Comparison of ENCODE assay signal across 24 cellular contexts in the genomic region with DNA sequence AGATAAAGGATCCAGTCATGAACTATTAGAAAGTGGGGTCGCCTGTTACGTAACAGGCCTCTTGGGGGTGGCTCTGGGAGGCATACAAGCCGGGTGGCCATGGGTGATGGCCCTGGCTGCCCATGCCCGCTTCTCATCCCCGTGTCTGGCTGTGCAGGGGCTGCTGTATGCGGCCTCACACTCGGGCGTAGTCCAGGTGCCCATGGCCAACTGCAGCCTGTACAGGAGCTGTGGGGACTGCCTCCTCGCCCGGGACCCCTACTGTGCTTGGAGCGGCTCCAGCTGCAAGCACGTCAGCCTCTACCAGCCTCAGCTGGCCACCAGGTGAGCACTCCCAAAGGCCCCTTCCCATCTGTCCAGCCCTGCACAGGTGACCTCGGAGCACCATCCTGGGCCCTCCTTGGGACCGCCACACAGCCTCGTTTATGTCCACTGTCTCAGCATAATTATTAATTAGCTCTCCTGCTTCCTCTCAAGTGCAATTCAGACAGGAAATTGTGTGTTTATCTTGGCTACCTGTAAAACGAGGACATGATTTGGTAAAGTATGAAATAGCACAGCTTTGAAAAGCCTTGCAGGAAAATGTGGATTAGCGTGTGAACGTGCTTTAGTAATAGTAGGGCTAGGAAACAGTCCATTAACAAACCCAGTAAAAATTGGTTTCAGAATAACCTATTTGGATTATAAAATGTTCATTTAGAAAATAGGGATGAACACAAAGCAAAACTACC. TPM values are rescaled to one million over a fixed set of nuclear protein-coding genes. Genes with fewer than 3 reads are reported as not detected.
DNase-seq lines count a peak whose midpoint lies in the region; ATAC-seq, FAIRE-seq and TF ChIP-seq lines count a peak whose summit lies in the region.
"Had no signal": no experiment of that assay in that cellular context is flagged by ENCODE, and none has a peak within 500 bp of the region (broad histone marks: within the 10 kb centered on the region; RNA-seq: fewer than 3 reads in every experiment).

No MANE protein-coding gene starts in this region.

- peaks cover 93% of the 10 kb centered on the region; the same call in 2 of the 3 replicates for H3K36me3 ChIP-seq in K562 (ENCODE audit: control insufficient read depth, insufficient read depth, low read length)

- in situ Hi-C loops in K562 (cut with MboI): no loop called here

- H3K36me3 Mint-ChIP-seq in activated naive CD8-positive, alpha-beta T cell treated with anti-CD3 and anti-CD28 coated beads for 36 hours: peaks cover 7% of the 10 kb centered on the region

- H2AFZ ChIP-seq in K562 (ENCODE audit: low read depth, low read length): no peak overlapping the region

- no TSS peak for BruUV-seq in K562 (replicated peaks; lab: Mats Ljungman, UMichigan)

- no peaks in the 10 kb centered on the region for H3K79me2 ChIP-seq in K562 (ENCODE audit: control insufficient read depth, insufficient read depth, low read length)

- CTCF ChIA-PET in K562 (lab: Yijun Ruan, JAX; ENCODE audit: low intra/inter-chr PET ratio): interaction anchor here (1.1 kb wide), 1 partner anchor 83 kb away, joined by 4 read pairs; no protein-coding TSS in a partner anchor

- H3K4me1 ChIP-seq in K562 (replicated peaks in 1 of 2; ENCODE audit: control insufficient read depth in 2 of 2, insufficient read depth in 2 of 2, low read length in 2 of 2): peaks cover 3 to 23% of the 10 kb centered on the region in 2 experiments; a peak in 3 of 5 replicates

- no peak overlapping the region for H3K27ac ChIP-seq in K562 (ENCODE audit: extremely low read depth, low read depth, low read length)
- H3K27ac ChIP-seq: BLaER1 treated with 17β-estradiol and CSF1 and Interleukin-3, amounts not matched to agents 10 nM and 100 nM; upper lobe of left lung had no signal

- no peak overlapping the region for H3K4me2 ChIP-seq in K562 (ENCODE audit: insufficient read depth, low read length)

- no peak for TF ChIP-seq EP300 in K562 (IDR thresholded peaks at IDR 0.05; ENCODE audit: low read length)

- POLR2A ChIA-PET in K562 (lab: Yijun Ruan, JAX): no interaction called here

- no peak overlapping the region for H3K27ac Mint-ChIP-seq in activated naive CD8-positive, alpha-beta T cell treated with anti-CD3 and anti-CD28 coated beads for 36 hours
- H3K27ac Mint-ChIP-seq: activated CD4-positive, alpha-beta T cell treated with anti-CD3 and anti-CD28 coated beads, Interleukin-2, amount 10 ng/mL, durations not matched to agents 24 days and 14 days; effector memory CD8-positive, alpha-beta T cell; memory B cell; stimulated activated effector memory CD8-positive, alpha-beta T cell treated with anti-CD3 and anti-CD28 coated beads, Interleukin-12 subunit alpha, Interleukin-12 subunit beta, amount 100 ng/mL, for 72 hours had no signal

- H3K4me3 Mint-ChIP-seq in activated naive CD8-positive, alpha-beta T cell treated with anti-CD3 and anti-CD28 coated beads for 36 hours: no peak overlapping the region
- H3K4me3 Mint-ChIP-seq: activated CD4-positive, alpha-beta T cell treated with anti-CD3 and anti-CD28 coated beads, Interleukin-2, amount 10 ng/mL, durations not matched to agents 24 days and 14 days; effector memory CD8-positive, alpha-beta T cell; memory B cell; stimulated activated effector memory CD8-positive, alpha-beta T cell treated with anti-CD3 and anti-CD28 coated beads, Interleukin-12 subunit alpha, Interleukin-12 subunit beta, amount 100 ng/mL, for 72 hours had no signal

- 89% methylated on average over 18 of the region's 18 CpGs for WGBS in K562 (ENCODE audit: insufficient coverage, low coverage, missing lambda C conversion rate)

- no peak for TF ChIP-seq CTCF in K562 (IDR thresholded peaks at IDR 0.05 in 2 of 3, conservative IDR thresholded peaks at IDR 0.05 in 1 of 3; ENCODE audit: insufficient read depth in 2 of 3, low read depth in 1 of 3, low read length in 3 of 3)
- TF ChIP-seq CTCF in omental fat pad (IDR thresholded peaks at IDR 0.05): no peak

- peaks cover 6% of the 10 kb centered on the region for H3K4me1 Mint-ChIP-seq in activated naive CD8-positive, alpha-beta T cell treated with anti-CD3 and anti-CD28 coated beads for 36 hours

- ATAC-seq in K562 (no peak), HG03520 (IDR thresholded peaks at IDR 0.05; ENCODE audit: unreplicated experiment) (no peak), omental fat pad (ENCODE audit: low FRiP score) (no peak)
- ATAC-seq: effector memory CD8-positive, alpha-beta T cell; pancreas; stimulated activated effector memory CD8-positive, alpha-beta T cell treated with anti-CD3 and anti-CD28 coated beads, Interleukin-12 subunit alpha, Interleukin-12 subunit beta, amount 100 ng/mL, for 72 hours had no signal

- H3K27me3 ChIP-seq in K562 (ENCODE audit: control insufficient read depth in 2 of 2, insufficient read depth in 2 of 2, low read length in 2 of 2): no peaks in the 10 kb centered on the region
- H3K27me3 ChIP-seq: BLaER1 treated with 17β-estradiol and CSF1 and Interleukin-3, amounts not matched to agents 10 nM and 100 nM; pancreas; upper lobe of left lung had no signal

- H3K9me3 ChIP-seq in K562 (replicated peaks; ENCODE audit: control insufficient read depth, insufficient read depth, low read depth, low read length): no peaks in the 10 kb centered on the region
- H3K9me3 ChIP-seq: BLaER1 treated with 17β-estradiol and CSF1 and Interleukin-3, amounts not matched to agents 10 nM and 100 nM; pancreas; upper lobe of left lung had no signal

- intact Hi-C loops in K562 (cut with micrococcal nuclease): no loop called here

- DNase-seq in COR-L47 (lab: John Stamatoyannopoulos, UW): peak; percentile 65
- peak; percentile 18 for DNase-seq in NCI-H1092 treated with DMSO at 0.1 percent for 48 hours (lab: John Stamatoyannopoulos, UW)
- peak; percentile 64 for DNase-seq in NCI-H69 (lab: John Stamatoyannopoulos, UW)
- no peak for DNase-seq in K562 (ENCODE audit: extremely low read depth in 1 of 4, low spot score in 3 of 4)
- no peak for DNase-seq in T-helper 1 cell
- DNase-seq in omental fat pad (ENCODE audit: low spot score): no peak
- DNase-seq in activated naive CD8-positive, alpha-beta T cell treated with anti-CD3 and anti-CD28 coated beads for 36 hours: no peak
- DNase-seq: activated CD4-positive, alpha-beta T cell treated with anti-CD3 and anti-CD28 coated beads, Interleukin-2, amount 10 ng/mL, durations not matched to agents 24 days and 14 days; activated effector memory CD4-positive, alpha-beta T cell treated with anti-CD3 and anti-CD28 coated beads, Interleukin-2, amount 50 U/mL, for 16 hours; central memory CD4-positive, alpha-beta T cell; DND-41; effector memory CD8-positive, alpha-beta T cell; erythroblast; GF-D8; NCI-H2171 treated with DMSO at 0.1 percent for 48 hours; NCI-H526; upper lobe of left lung had no signal

- H3K27me3 Mint-ChIP-seq in activated naive CD8-positive, alpha-beta T cell treated with anti-CD3 and anti-CD28 coated beads for 36 hours: no peaks in the 10 kb centered on the region
- H3K27me3 Mint-ChIP-seq: activated CD4-positive, alpha-beta T cell treated with anti-CD3 and anti-CD28 coated beads, Interleukin-2, amount 10 ng/mL, durations not matched to agents 24 days and 14 days; effector memory CD8-positive, alpha-beta T cell; memory B cell had no signal

- no peak for TF ChIP-seq RAD21 in K562 (CRISPR knock-in tag; conservative IDR thresholded peaks at IDR 0.05 in 1 of 2, IDR thresholded peaks at IDR 0.05 in 1 of 2)

- no peak overlapping the region for H3K4me3 ChIP-seq in K562
- H3K4me3 ChIP-seq: BLaER1 treated with 17β-estradiol and CSF1 and Interleukin-3, amounts not matched to agents 10 nM and 100 nM; pancreas; upper lobe of left lung had no signal

- no peak for FAIRE-seq in K562 (lab: Jason Lieb, UNC)
- FAIRE-seq: astrocyte, pancreas had no signal

- H3K9me1 ChIP-seq in K562 (ENCODE audit: control insufficient read depth, insufficient read depth, low read length): no peaks in the 10 kb centered on the region

- H3K9me3 Mint-ChIP-seq in activated naive CD8-positive, alpha-beta T cell treated with anti-CD3 and anti-CD28 coated beads for 36 hours: no peaks in the 10 kb centered on the region
- H3K9me3 Mint-ChIP-seq: activated CD4-positive, alpha-beta T cell treated with anti-CD3 and anti-CD28 coated beads, Interleukin-2, amount 10 ng/mL, durations not matched to agents 24 days and 14 days; effector memory CD8-positive, alpha-beta T cell; memory B cell; stimulated activated effector memory CD8-positive, alpha-beta T cell treated with anti-CD3 and anti-CD28 coated beads, Interleukin-12 subunit alpha, Interleukin-12 subunit beta, amount 100 ng/mL, for 72 hours had no signal

- no peak for TF ChIP-seq POLR2A in K562 (conservative IDR thresholded peaks at IDR 0.05)

- peak overlapping the region in 1 of 2 experiments; percentile 32; a peak in 1 of 4 replicates for H3K9ac ChIP-seq in K562 (ENCODE audit: insufficient read depth in 1 of 2, low read depth in 2 of 2, low read length in 2 of 2)

- 0 out of 2 replicates have a peak, but pooled peaks cover 4% of the 10 kb centered on the region for H4K20me1 ChIP-seq in K562 (replicated peaks; ENCODE audit: control insufficient read depth, insufficient read depth, low read length)

RNA-seq across cellular contexts. Expression of gene CIB1, which starts 8.1 kb away (rescaled TPM):
- total RNA-seq in K562 (2011; cell fraction: chromatin; rRNA removed; ENCODE audit: low replicate concordance): 14.3 and 33.8 TPM in 2 replicates
- 35.9 and 36.5 TPM in 2 replicates for total RNA-seq in K562 (2011; cell fraction: nucleolus; rRNA removed)
- total RNA-seq in K562 (2011; cell fraction: nucleoplasm; rRNA removed): 26.0 and 30.1 TPM in 2 replicates
- total RNA-seq in K562 (2014; rRNA removed): 61.4 and 94.5 TPM in 2 replicates
- 46.9 and 49.6 TPM in 2 replicates for total RNA-seq in K562 (2014; rRNA removed; fragmentation: Illumina TruSeq; extraction: Trizol)
- 63.4 and 64.5 TPM in 2 replicates for total RNA-seq in K562 (2015; rRNA removed; fragmentation: Illumina TruSeq; extraction: Trizol)
- total RNA-seq in K562 (2021): 106 and 107 TPM in 2 replicates
- 136 and 186 TPM in 2 replicates for polyA plus RNA-seq in K562 (2011; rRNA removed)
- polyA plus RNA-seq in K562 (2011; cell fraction: cytosol; rRNA removed): 212 and 302 TPM in 2 replicates
- 104 and 147 TPM in 2 replicates for polyA plus RNA-seq in K562 (2011; cell fraction: nucleus; rRNA removed)
- polyA plus RNA-seq in K562 (2012): 132 and 166 TPM in 2 replicates
- 107 and 138 TPM in 2 replicates for polyA plus RNA-seq in K562 (2014; fragmentation: Illumina TruSeq; extraction: Trizol)
- polyA plus RNA-seq in K562 (2014; fragmentation: Nextera tagmentation; extraction: Ambion mirVana): 10 to 100 TPM; 14.9 to 33.8 TPM
- polyA plus RNA-seq in K562 (2014; rRNA removed): 128 and 142 TPM in 2 replicates
- 38.2 and 47.4 TPM in 2 replicates for polyA minus RNA-seq in K562 (2011; rRNA and poly(A)+ RNA removed)
- polyA minus RNA-seq in K562 (2011; cell fraction: cytosol; rRNA and poly(A)+ RNA removed): 35.2 and 37.1 TPM in 2 replicates
- 10.0 and 16.9 TPM in 2 replicates for polyA minus RNA-seq in K562 (2011; cell fraction: nucleus; rRNA and poly(A)+ RNA removed)
- total RNA-seq in omental fat pad: 10 to 100 TPM; 27.9 to 48.3 (median 34.5) TPM
- 100 to 1,000 TPM; 181 to 190 TPM for total RNA-seq in activated naive CD8-positive, alpha-beta T cell treated with anti-CD3 and anti-CD28 coated beads for 36 hours

RNA-seq across cellular contexts. Expression of gene GDPGP1, which starts 8.3 kb away (rescaled TPM):
- 9.0 and 29.0 TPM in 2 replicates for total RNA-seq in K562 (2011; cell fraction: chromatin; rRNA removed; ENCODE audit: low replicate concordance)
- 29.9 and 32.4 TPM in 2 replicates for total RNA-seq in K562 (2011; cell fraction: nucleolus; rRNA removed)
- total RNA-seq in K562 (2011; cell fraction: nucleoplasm; rRNA removed): 18.3 and 18.8 TPM in 2 replicates
- total RNA-seq in K562 (2014; rRNA removed) (3.9 and 4.0 TPM in 2 replicates), K562 (2014; rRNA removed; fragmentation: Illumina TruSeq; extraction: Trizol) (2.8 and 3.0 TPM in 2 replicates), K562 (2015; rRNA removed; fragmentation: Illumina TruSeq; extraction: Trizol) (2.4 and 3.0 TPM in 2 replicates), K562 (2021) (6.0 and 6.1 TPM in 2 replicates), omental fat pad (1 to 10 TPM; 4.2 to 8.0 (median 5.2) TPM)
- polyA plus RNA-seq in K562 (2011; rRNA removed) (3.7 and 4.0 TPM in 2 replicates), K562 (2014; fragmentation: Illumina TruSeq; extraction: Trizol) (1.2 and 2.0 TPM in 2 replicates), K562 (2014; fragmentation: Nextera tagmentation; extraction: Ambion mirVana) (under 1 TPM; 0.78 to 0.92 TPM), K562 (2014; rRNA removed) (2.6 and 3.3 TPM in 2 replicates)
- 1.4 and 2.7 TPM in 2 replicates for polyA plus RNA-seq in K562 (2011; cell fraction: cytosol; rRNA removed)
- 9.9 and 12.7 TPM in 2 replicates for polyA plus RNA-seq in K562 (2011; cell fraction: nucleus; rRNA removed)
- 2.3 and 4.2 TPM in 2 replicates for polyA plus RNA-seq in K562 (2012)
- polyA minus RNA-seq in K562 (2011; rRNA and poly(A)+ RNA removed): 7.1 and 7.7 TPM in 2 replicates
- 6.0 and 7.6 TPM in 2 replicates for polyA minus RNA-seq in K562 (2011; cell fraction: cytosol; rRNA and poly(A)+ RNA removed)
- polyA minus RNA-seq in K562 (2011; cell fraction: nucleus; rRNA and poly(A)+ RNA removed): 13.9 and 15.4 TPM in 2 replicates
- 10 to 100 TPM in 1 of 2 experiments, 1 to 10 TPM in 1; 8.3 to 11.8 TPM for total RNA-seq in activated naive CD8-positive, alpha-beta T cell treated with anti-CD3 and anti-CD28 coated beads for 36 hours

RNA-seq across cellular contexts. Expression of gene TTLL13, which starts 23.7 kb away (rescaled TPM):
- 1.1 and 1.4 TPM in 2 replicates for total RNA-seq in K562 (2011; cell fraction: chromatin; rRNA removed; ENCODE audit: low replicate concordance)
- total RNA-seq in K562 (2011; cell fraction: nucleolus; rRNA removed): 0.53 and 0.83 TPM in 2 replicates
- 0.37 and 0.76 TPM in 2 replicates for total RNA-seq in K562 (2011; cell fraction: nucleoplasm; rRNA removed)
- total RNA-seq in K562 (2014; rRNA removed) (0.04 TPM in 1 of 2 replicates, not detected in the other), K562 (2014; rRNA removed; fragmentation: Illumina TruSeq; extraction: Trizol) (0.10 and 0.22 TPM in 2 replicates), K562 (2015; rRNA removed; fragmentation: Illumina TruSeq; extraction: Trizol) (0.11 TPM in 1 of 2 replicates, not detected in the other), K562 (2021) (0.11 and 0.36 TPM in 2 replicates), omental fat pad (not detected)
- polyA plus RNA-seq in K562 (2011; rRNA removed) (0.20 and 0.24 TPM in 2 replicates), K562 (2014; fragmentation: Illumina TruSeq; extraction: Trizol) (0.12 TPM in 1 of 2 replicates, not detected in the other), K562 (2014; fragmentation: Nextera tagmentation; extraction: Ambion mirVana) (under 1 TPM; 0.10 to 0.17 TPM), K562 (2014; rRNA removed) (0.05 TPM in 1 of 2 replicates, not detected in the other)
- 0.22 and 0.24 TPM in 2 replicates for polyA plus RNA-seq in K562 (2011; cell fraction: cytosol; rRNA removed)
- polyA plus RNA-seq in K562 (2011; cell fraction: nucleus; rRNA removed): 0.49 and 0.74 TPM in 2 replicates
- 0.17 and 0.55 TPM in 2 replicates for polyA plus RNA-seq in K562 (2012)
- 0.28 and 0.51 TPM in 2 replicates for polyA minus RNA-seq in K562 (2011; rRNA and poly(A)+ RNA removed)
- polyA minus RNA-seq in K562 (2011; cell fraction: cytosol; rRNA and poly(A)+ RNA removed): not detected in 2 replicates
- polyA minus RNA-seq in K562 (2011; cell fraction: nucleus; rRNA and poly(A)+ RNA removed): 0.22 and 0.40 TPM in 2 replicates
- total RNA-seq in activated naive CD8-positive, alpha-beta T cell treated with anti-CD3 and anti-CD28 coated beads for 36 hours: under 1 TPM; 0.41 to 0.54 TPM
- total RNA-seq: astrocyte, skeletal muscle tissue had no signal

RNA-seq across cellular contexts. Expression of gene SEMA4B, which starts 24.5 kb away (rescaled TPM):
- 229 and 471 TPM in 2 replicates for total RNA-seq in K562 (2011; cell fraction: chromatin; rRNA removed; ENCODE audit: low replicate concordance)
- 275 and 311 TPM in 2 replicates for total RNA-seq in K562 (2011; cell fraction: nucleolus; rRNA removed)
- total RNA-seq in K562 (2011; cell fraction: nucleoplasm; rRNA removed): 234 and 268 TPM in 2 replicates
- total RNA-seq in K562 (2014; rRNA removed) (11.0 and 38.7 TPM in 2 replicates), K562 (2014; rRNA removed; fragmentation: Illumina TruSeq; extraction: Trizol) (8.5 and 10.7 TPM in 2 replicates), K562 (2015; rRNA removed; fragmentation: Illumina TruSeq; extraction: Trizol) (16.7 and 17.7 TPM in 2 replicates), K562 (2021) (33.6 and 37.9 TPM in 2 replicates), omental fat pad (10 to 100 TPM in 3 of 4 donors, 1 to 10 TPM in 1; 9.3 to 24.4 (median 17.6) TPM)
- polyA plus RNA-seq in K562 (2011; rRNA removed) (28.8 and 56.9 TPM in 2 replicates), K562 (2014; fragmentation: Illumina TruSeq; extraction: Trizol) (10.9 and 16.9 TPM in 2 replicates), K562 (2014; fragmentation: Nextera tagmentation; extraction: Ambion mirVana) (1 to 10 TPM; 1.3 to 1.5 TPM), K562 (2014; rRNA removed) (24.8 and 27.8 TPM in 2 replicates)
- 31.0 and 40.4 TPM in 2 replicates for polyA plus RNA-seq in K562 (2011; cell fraction: cytosol; rRNA removed)
- polyA plus RNA-seq in K562 (2011; cell fraction: nucleus; rRNA removed): 155 and 194 TPM in 2 replicates
- 31.3 and 40.0 TPM in 2 replicates for polyA plus RNA-seq in K562 (2012)
- 41.6 and 47.9 TPM in 2 replicates for polyA minus RNA-seq in K562 (2011; rRNA and poly(A)+ RNA removed)
- 59.8 and 102 TPM in 2 replicates for polyA minus RNA-seq in K562 (2011; cell fraction: cytosol; rRNA and poly(A)+ RNA removed)
- 62.9 and 86.3 TPM in 2 replicates for polyA minus RNA-seq in K562 (2011; cell fraction: nucleus; rRNA and poly(A)+ RNA removed)
- total RNA-seq in activated naive CD8-positive, alpha-beta T cell treated with anti-CD3 and anti-CD28 coated beads for 36 hours: 1 to 10 TPM; 3.0 to 4.1 TPM

RNA-seq across cellular contexts. Expression of gene NGRN, which starts 39.8 kb away (rescaled TPM):
- 23.0 and 24.9 TPM in 2 replicates for total RNA-seq in K562 (2011; cell fraction: chromatin; rRNA removed; ENCODE audit: low replicate concordance)
- 17.9 and 20.5 TPM in 2 replicates for total RNA-seq in K562 (2011; cell fraction: nucleolus; rRNA removed)
- 24.8 and 26.5 TPM in 2 replicates for total RNA-seq in K562 (2011; cell fraction: nucleoplasm; rRNA removed)
- total RNA-seq in K562 (2014; rRNA removed): 69.5 and 73.4 TPM in 2 replicates
- total RNA-seq in K562 (2014; rRNA removed; fragmentation: Illumina TruSeq; extraction: Trizol): 54.9 and 58.8 TPM in 2 replicates
- total RNA-seq in K562 (2015; rRNA removed; fragmentation: Illumina TruSeq; extraction: Trizol): 60.0 and 61.5 TPM in 2 replicates
- 64.6 and 66.5 TPM in 2 replicates for total RNA-seq in K562 (2021)
- polyA plus RNA-seq in K562 (2011; rRNA removed): 57.5 and 62.8 TPM in 2 replicates
- 45.8 and 48.7 TPM in 2 replicates for polyA plus RNA-seq in K562 (2011; cell fraction: cytosol; rRNA removed)
- polyA plus RNA-seq in K562 (2011; cell fraction: nucleus; rRNA removed): 21.4 and 27.0 TPM in 2 replicates
- 49.2 and 50.7 TPM in 2 replicates for polyA plus RNA-seq in K562 (2012)
- polyA plus RNA-seq in K562 (2014; fragmentation: Illumina TruSeq; extraction: Trizol): 47.9 and 56.5 TPM in 2 replicates
- polyA plus RNA-seq in K562 (2014; fragmentation: Nextera tagmentation; extraction: Ambion mirVana): 10 to 100 TPM; 14.0 to 21.0 TPM
- 64.5 and 70.3 TPM in 2 replicates for polyA plus RNA-seq in K562 (2014; rRNA removed)
- polyA minus RNA-seq in K562 (2011; rRNA and poly(A)+ RNA removed): 37.7 and 38.0 TPM in 2 replicates
- polyA minus RNA-seq in K562 (2011; cell fraction: cytosol; rRNA and poly(A)+ RNA removed): 18.5 and 20.3 TPM in 2 replicates
- 8.5 and 11.4 TPM in 2 replicates for polyA minus RNA-seq in K562 (2011; cell fraction: nucleus; rRNA and poly(A)+ RNA removed)
- 10 to 100 TPM; 55.5 to 81.7 (median 71.6) TPM for total RNA-seq in omental fat pad
- total RNA-seq in activated naive CD8-positive, alpha-beta T cell treated with anti-CD3 and anti-CD28 coated beads for 36 hours: 10 to 100 TPM; 24.3 TPM

Comparison
In these comparisons a context has a peak if more than half of its experiments do, and no peak if none do; other contexts are left out.
1. DNase-seq: peak in COR-L47 (single experiment), NCI-H1092 treated with DMSO at 0.1 percent for 48 hours (single experiment) and NCI-H69 (single experiment); none in K562 (0 of 4), T-helper 1 cell (0 of 5), omental fat pad (single experiment) and activated naive CD8-positive, alpha-beta T cell treated with anti-CD3 and anti-CD28 coated beads for 36 hours (single experiment).